Comparison of ENCODE assay signal across 9 cellular contexts in genomic region chr2:118539290-118539689, GRCh38.
A peak's percentile ranks its signal among the peaks of the same experiment; 100 is the strongest.
DNase-seq lines count a peak whose midpoint lies in the region; ATAC-seq and TF ChIP-seq lines count a peak whose summit lies in the region.
"Had no signal": no experiment of that assay in that cellular context is flagged by ENCODE, and none has a peak within 500 bp of the region (broad histone marks: within the 10 kb centered on the region; RNA-seq: fewer than 3 reads in every experiment).

No MANE protein-coding gene starts in this region.

- no peak overlapping the region for H3K4me3 ChIP-seq in AG09309 (ENCODE audit: control insufficient read depth, low read depth, low read length)
- H3K4me3 ChIP-seq: gastrocnemius medialis had no signal

- TF ChIP-seq CTCF in AG09309 (IDR thresholded peaks at IDR 0.05; ENCODE audit: control insufficient read depth, insufficient read depth, low read depth, low read length, missing control alignments) = peak; percentile 63
- peak; percentile 42 for TF ChIP-seq CTCF in GM13977 (IDR thresholded peaks at IDR 0.05; ENCODE audit: extremely low read depth, insufficient read depth, missing control alignments)

- in situ Hi-C loops in GM13977 (cut with MboI; ENCODE audit: low pct_unique_long_range_greater_than_20kb, low sequenced_read_pairs, unreplicated experiment) = no loop called here

- ATAC-seq in SK-N-SH treated with all-trans-retinoic acid at 6 μM for 48 hours = peak; percentile 75
- no peak for ATAC-seq in HG03378 (IDR thresholded peaks at IDR 0.05; ENCODE audit: unreplicated experiment)

- DNase-seq in AG09309 (ENCODE audit: low read depth) (peak; percentile 8), GM13977 (ENCODE audit: low spot score) (no peak), iPS-NIHi11 (ENCODE audit: low spot score) (peak; percentile 49), NCI-H128 (lab: John Stamatoyannopoulos, UW; ENCODE audit: unreplicated experiment) (no peak), middle frontal gyrus (ENCODE audit: extremely low spot score, low spot score) (no peak)
- DNase-seq in activated CD4-positive, alpha-beta T cell treated with anti-CD3 and anti-CD28 coated beads, Interleukin-2, amount 50 U/mL, for 1 hour = no peak

TF ChIP-seq in SK-N-SH treated with all-trans-retinoic acid at 6 μM for 48 hours, 23 proteins besides CTCF, POLR2A, EP300 and RAD21:
- TF ChIP-seq PATZ1 (CRISPR knock-in tag; IDR thresholded peaks at IDR 0.05; ENCODE audit: borderline replicate concordance) (no peak), ZNF8 (CRISPR knock-in tag; IDR thresholded peaks at IDR 0.05) (no peak), CSDC2 (CRISPR knock-in tag; IDR thresholded peaks at IDR 0.05) (no peak), ZFP3 (CRISPR knock-in tag; IDR thresholded peaks at IDR 0.05) (no peak), ZNF70 (CRISPR knock-in tag; IDR thresholded peaks at IDR 0.05) (no peak), RARB (CRISPR knock-in tag; IDR thresholded peaks at IDR 0.05) (no peak), SNAI2 (CRISPR knock-in tag; IDR thresholded peaks at IDR 0.05) (no peak), TOX (CRISPR knock-in tag; IDR thresholded peaks at IDR 0.05; ENCODE audit: borderline replicate concordance) (no peak), TCF4 (CRISPR knock-in tag; IDR thresholded peaks at IDR 0.05; ENCODE audit: borderline replicate concordance) (no peak), ZNF565 (CRISPR knock-in tag; conservative IDR thresholded peaks at IDR 0.05; ENCODE audit: low read depth) (no peak), ZFP30 (CRISPR knock-in tag; IDR thresholded peaks at IDR 0.05) (no peak), OSR1 (CRISPR knock-in tag; IDR thresholded peaks at IDR 0.05) (no peak)

Comparison
In these comparisons a context has a peak if more than half of its experiments do, and no peak if none do; other contexts are left out.
1. DNase-seq: peak in AG09309 (single experiment) and iPS-NIHi11 (single experiment); none in GM13977 (single experiment), NCI-H128 (single experiment), middle frontal gyrus (single experiment) and activated CD4-positive, alpha-beta T cell treated with anti-CD3 and anti-CD28 coated beads, Interleukin-2, amount 50 U/mL, for 1 hour (single experiment).